In the genomic region with DNA sequence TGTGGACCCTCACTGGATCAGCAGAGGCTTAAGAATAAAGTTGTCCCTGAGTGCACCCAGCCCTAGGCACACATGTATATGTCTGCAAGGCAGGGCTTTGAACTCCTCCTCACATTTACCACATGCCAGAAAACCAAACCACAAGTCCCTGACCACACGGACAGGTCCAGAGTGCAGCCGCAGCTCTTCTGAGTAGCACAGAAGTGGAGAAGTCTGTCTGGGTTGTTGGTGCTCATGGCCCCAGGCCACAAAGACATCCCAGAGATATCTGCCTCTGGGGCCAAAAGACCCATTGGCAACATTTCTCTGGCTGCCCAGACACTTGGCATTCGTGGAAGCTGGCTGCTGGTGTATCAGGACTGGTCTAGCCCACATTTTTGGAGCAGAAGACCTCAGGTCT, we compare ENCODE assay signal across 23 cellular contexts. TPM values are rescaled to one million over a fixed set of nuclear protein-coding genes. Genes with fewer than 3 reads are reported as not detected.
"Had no signal": no experiment of that assay in that cellular context is flagged by ENCODE, and none has a peak within 500 bp of the region (broad histone marks: within the 10 kb centered on the region; RNA-seq: fewer than 3 reads in every experiment).

No MANE protein-coding gene starts in this region.

- H3K4me2 ChIP-seq: hepatocyte had no signal

- H2AFZ ChIP-seq: hepatocyte had no signal

- H3K4me1 Mint-ChIP-seq: memory B cell; naive thymus-derived CD4-positive, alpha-beta T cell; nephron progenitor cell; stimulated activated memory B cell treated with anti-CD40 and anti-IgM and Interleukin-4, amounts not matched to agents 10 μg/mL and 1 μg/mL and 100 μg/mL, for 72 hours had no signal

- H3K4me3 ChIP-seq: colonic mucosa, hepatocyte, left ventricle myocardium inferior, lower lobe of right lung, psoas muscle, right lobe of liver, spleen, transverse colon had no signal

- H3K27ac ChIP-seq: colonic mucosa, hepatocyte, left ventricle myocardium inferior, lower lobe of right lung, psoas muscle, right lobe of liver, spleen, transverse colon had no signal

- H3K36me3 Mint-ChIP-seq: memory B cell; naive thymus-derived CD4-positive, alpha-beta T cell; stimulated activated memory B cell treated with anti-CD40 and anti-IgM and Interleukin-4, amounts not matched to agents 10 μg/mL and 1 μg/mL and 100 μg/mL, for 72 hours had no signal

- DNase-seq: colonic mucosa; effector CD4-positive, alpha-beta T cell; foreskin melanocyte; head of caudate nucleus; kidney; left cardiac atrium; left ventricle myocardium inferior; lower lobe of right lung; midbrain; naive thymus-derived CD4-positive, alpha-beta T cell; nephron progenitor cell; psoas muscle; retina; right lobe of liver; spleen; stimulated activated CD4-positive, alpha-beta T cell treated with anti-CD3 and anti-CD28 coated beads, Interleukin-15, amount 100 ng/mL, for 24 hours; stimulated activated CD4-positive, alpha-beta T cell treated with anti-CD3 and anti-CD28 coated beads, Interleukin-1b, Interleukin-23, amount 100 ng/mL, for 48 hours; stimulated activated CD4-positive, alpha-beta T cell treated with anti-CD3 and anti-CD28 coated beads, Interleukin-4, amount 100 ng/mL, for 24 hours; transverse colon had no signal

- H3K27ac Mint-ChIP-seq: memory B cell; naive thymus-derived CD4-positive, alpha-beta T cell; nephron progenitor cell; stimulated activated memory B cell treated with anti-CD40 and anti-IgM and Interleukin-4, amounts not matched to agents 10 μg/mL and 1 μg/mL and 100 μg/mL, for 72 hours; stimulated activated naive CD8-positive, alpha-beta T cell treated with anti-CD3 and anti-CD28 coated beads, Interleukin-15, Interleukin-2, amounts not matched to agents 100 ng/mL and 50 ng/mL, for 24 hours had no signal

- H3K36me3 ChIP-seq: colonic mucosa, left ventricle myocardium inferior, lower lobe of right lung, right lobe of liver, spleen, transverse colon had no signal

- H3K9me3 ChIP-seq: colonic mucosa, left ventricle myocardium inferior, lower lobe of right lung, psoas muscle, right lobe of liver, spleen, transverse colon had no signal

- H3K27me3 ChIP-seq: colonic mucosa, hepatocyte, right lobe of liver, spleen, transverse colon had no signal

- H3K79me2 ChIP-seq: hepatocyte had no signal

- H3K27me3 Mint-ChIP-seq: stimulated activated memory B cell treated with anti-CD40 and anti-IgM and Interleukin-4, amounts not matched to agents 10 μg/mL and 1 μg/mL and 100 μg/mL, for 72 hours had no signal

- H3K4me3 Mint-ChIP-seq: memory B cell; naive thymus-derived CD4-positive, alpha-beta T cell; nephron progenitor cell; stimulated activated memory B cell treated with anti-CD40 and anti-IgM and Interleukin-4, amounts not matched to agents 10 μg/mL and 1 μg/mL and 100 μg/mL, for 72 hours; stimulated activated naive CD8-positive, alpha-beta T cell treated with anti-CD3 and anti-CD28 coated beads, Interleukin-15, Interleukin-2, amounts not matched to agents 100 ng/mL and 50 ng/mL, for 24 hours had no signal

- H3K9me3 Mint-ChIP-seq: memory B cell; nephron progenitor cell; stimulated activated memory B cell treated with anti-CD40 and anti-IgM and Interleukin-4, amounts not matched to agents 10 μg/mL and 1 μg/mL and 100 μg/mL, for 72 hours; stimulated activated naive CD8-positive, alpha-beta T cell treated with anti-CD3 and anti-CD28 coated beads, Interleukin-15, Interleukin-2, amounts not matched to agents 100 ng/mL and 50 ng/mL, for 24 hours had no signal

- ATAC-seq: left cardiac atrium; lower lobe of right lung; naive thymus-derived CD4-positive, alpha-beta T cell; psoas muscle; right lobe of liver; stimulated activated memory B cell treated with anti-CD40 and anti-IgM and Interleukin-4, amounts not matched to agents 10 μg/mL and 1 μg/mL and 100 μg/mL, for 72 hours had no signal

- H3K4me1 ChIP-seq: colonic mucosa, left ventricle myocardium inferior, lower lobe of right lung, psoas muscle, right lobe of liver, spleen had no signal

RNA-seq across cellular contexts. Expression of gene SUSD5, which starts 17.4 kb away (rescaled TPM):
- total RNA-seq: naive thymus-derived CD4-positive, alpha-beta T cell had no signal
